14 cellular contexts compared by ENCODE assay signal in genomic region chr9:134664446-134664845, GRCh38. TPM values are rescaled to one million over a fixed set of nuclear protein-coding genes. Genes with fewer than 3 reads are reported as not detected.
"Had no signal": no experiment of that assay in that cellular context is flagged by ENCODE, and none has a peak within 500 bp of the region (broad histone marks: within the 10 kb centered on the region; RNA-seq: fewer than 3 reads in every experiment).

No MANE protein-coding gene starts in this region.

- ATAC-seq: natural killer cell treated with Interleukin-12 subunit alpha and Interleukin-12 subunit beta and Interleukin-15 and Interleukin-18, amount 100 ng/mL, for 72 hours; T-cell had no signal

- H3K4me3 Mint-ChIP-seq: activated CD4-positive, alpha-beta memory T cell treated with anti-CD3 and anti-CD28 coated beads, Interleukin-2, amount 10 ng/mL, durations not matched to agents 7 days and 5 days; natural killer cell treated with Interleukin-12 subunit alpha and Interleukin-12 subunit beta and Interleukin-15 and Interleukin-18, amount 100 ng/mL, for 72 hours; T-cell; type B pancreatic cell had no signal

- H3K4me3 ChIP-seq: coronary artery, gastrocnemius medialis had no signal

- H3K36me3 ChIP-seq: gastrocnemius medialis had no signal

- H3K4me1 Mint-ChIP-seq: T-cell had no signal

- DNase-seq: activated CD4-positive, alpha-beta memory T cell treated with anti-CD3 and anti-CD28 coated beads, Interleukin-2, amount 10 ng/mL, durations not matched to agents 7 days and 5 days; activated gamma-delta T cell; activated T-cell treated with anti-CD3 and anti-CD28 coated beads, Interleukin-2, amount 50 U/mL, for 48 hours; caudate nucleus; effector CD4-positive, alpha-beta T cell; gastrocnemius medialis; nucleus accumbens; stimulated activated CD4-positive, alpha-beta T cell treated with anti-CD3 and anti-CD28 coated beads, Interleukin-4, amount 100 ng/mL, for 4 hours; T-cell; T1000 had no signal

- H3K4me1 ChIP-seq: gastrocnemius medialis had no signal

- H3K9me3 ChIP-seq: gastrocnemius medialis had no signal

- H3K27ac ChIP-seq: gastrocnemius medialis had no signal

- H3K27ac Mint-ChIP-seq: activated CD4-positive, alpha-beta memory T cell treated with anti-CD3 and anti-CD28 coated beads, Interleukin-2, amount 10 ng/mL, durations not matched to agents 7 days and 5 days; natural killer cell treated with Interleukin-12 subunit alpha and Interleukin-12 subunit beta and Interleukin-15 and Interleukin-18, amount 100 ng/mL, for 72 hours; T-cell; type B pancreatic cell had no signal

- H3K36me3 Mint-ChIP-seq: natural killer cell treated with Interleukin-12 subunit alpha and Interleukin-12 subunit beta and Interleukin-15 and Interleukin-18, amount 100 ng/mL, for 72 hours; T-cell had no signal

RNA-seq across cellular contexts. Expression of gene COL5A1, which starts 22.8 kb away (rescaled TPM):
- total RNA-seq: natural killer cell treated with Interleukin-12 subunit alpha and Interleukin-12 subunit beta and Interleukin-15 and Interleukin-18, amount 100 ng/mL, for 72 hours; SK-MEL-5 had no signal
